8 cellular contexts compared by ENCODE assay signal in genomic region chr10:23067939-23068775, GRCh38.
DNase-seq lines count a peak whose midpoint lies in the region; ATAC-seq and FAIRE-seq lines count a peak whose summit lies in the region.

No MANE protein-coding gene starts in this region.

- H3K27ac Mint-ChIP-seq in central memory CD8-positive, alpha-beta T cell (ENCODE audit: low read depth): no peak overlapping the region

- peak; percentile 94 for FAIRE-seq in G401.6 (lab: Jason Lieb, UNC)

- DNase-seq in NCI-H2227 treated with DMSO at 0.1 percent for 48 hours (lab: John Stamatoyannopoulos, UW) (peak; percentile 37), left kidney (ENCODE audit: low read depth, low spot score) (peak; percentile 95)
- DNase-seq in activated CD4-positive, CD25-positive, alpha-beta regulatory T cell treated with anti-CD3 and anti-CD28 coated beads, Interleukin-2, amount 50 U/mL, for 72 hours: peak; percentile 74
- peak; percentile 35 for DNase-seq in central memory CD8-positive, alpha-beta T cell (ENCODE audit: low spot score in 2 of 2)
- peak; percentile 70 for DNase-seq in stimulated activated CD4-positive, alpha-beta T cell treated with anti-CD3 and anti-CD28 coated beads, Interleukin-4, amount 100 ng/mL, for 24 hours

- no peaks in the 10 kb centered on the region for H3K9me3 Mint-ChIP-seq in central memory CD8-positive, alpha-beta T cell

- H3K36me3 Mint-ChIP-seq in central memory CD8-positive, alpha-beta T cell (ENCODE audit: insufficient read depth): no peaks in the 10 kb centered on the region

- peaks cover 29% of the 10 kb centered on the region for H3K27me3 Mint-ChIP-seq in central memory CD8-positive, alpha-beta T cell

- ATAC-seq in HG02642 (IDR thresholded peaks at IDR 0.05; ENCODE audit: poor library complexity, unreplicated experiment) (peak; percentile 58), HG02870 (IDR thresholded peaks at IDR 0.05; ENCODE audit: unreplicated experiment) (no peak)
- ATAC-seq in central memory CD8-positive, alpha-beta T cell (replicated peaks; ENCODE audit: extremely low read depth, poor library complexity, severe bottlenecking): no peak

- H3K4me3 Mint-ChIP-seq in central memory CD8-positive, alpha-beta T cell: no peak overlapping the region

- H3K4me1 Mint-ChIP-seq in central memory CD8-positive, alpha-beta T cell: peaks cover 6% of the 10 kb centered on the region

Comparison
In these comparisons a context has a peak if more than half of its experiments do, and no peak if none do; other contexts are left out.
1. DNase-seq: peak in every context shown above with its lines; median percentile 95 in left kidney; 74 in activated CD4-positive, CD25-positive, alpha-beta regulatory T cell treated with anti-CD3 and anti-CD28 coated beads, Interleukin-2, amount 50 U/mL, for 72 hours; 70 in stimulated activated CD4-positive, alpha-beta T cell treated with anti-CD3 and anti-CD28 coated beads, Interleukin-4, amount 100 ng/mL, for 24 hours; 37 in NCI-H2227 treated with DMSO at 0.1 percent for 48 hours; 35 in central memory CD8-positive, alpha-beta T cell.